ENCODE assay signal across 28 cellular contexts in the genomic region with DNA sequence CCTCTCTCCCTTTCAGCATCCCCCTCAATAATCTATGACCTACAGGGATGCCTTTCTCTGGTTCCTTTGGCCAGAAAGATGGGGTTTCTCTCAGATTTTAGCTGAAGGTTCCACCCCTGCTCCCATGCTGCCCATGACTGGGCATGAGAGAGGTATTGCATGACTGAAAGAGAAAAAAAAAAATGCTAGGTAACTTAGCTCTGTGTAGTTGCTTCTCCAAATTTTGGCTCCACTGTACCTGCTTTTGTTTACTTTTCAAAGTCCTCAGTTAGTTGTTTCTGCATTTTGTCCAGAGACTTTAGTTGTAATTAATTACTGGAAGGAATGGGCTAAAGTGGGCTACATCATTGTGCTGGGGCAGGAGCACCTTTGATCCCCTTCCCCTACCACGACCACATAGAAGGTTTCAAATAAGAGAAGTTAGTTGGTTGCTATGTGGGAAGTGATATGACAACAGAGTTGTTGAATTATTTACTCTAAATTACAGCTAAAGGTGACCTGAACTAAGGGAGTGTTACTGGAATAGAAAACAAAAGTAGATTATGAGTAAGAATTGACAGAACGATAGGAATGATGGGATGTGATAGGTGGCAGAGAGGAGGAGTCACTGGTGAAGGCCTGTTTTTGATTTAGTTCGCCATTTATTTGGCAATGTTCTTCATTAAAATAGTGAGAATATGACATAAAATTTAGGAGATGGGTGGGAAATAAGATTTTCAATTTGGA.
"Had no signal": no experiment of that assay in that cellular context is flagged by ENCODE, and none has a peak within 500 bp of the region (broad histone marks: within the 10 kb centered on the region; RNA-seq: fewer than 3 reads in every experiment).

No MANE protein-coding gene starts in this region.

- H3K36me3 ChIP-seq: colonic mucosa, esophagus muscularis mucosa, esophagus squamous epithelium, gastrocnemius medialis, gastroesophageal sphincter, heart left ventricle had no signal

- FAIRE-seq: colon, endometrium, endothelial cell of umbilical vein, frontal cortex had no signal

- H3K4me1 ChIP-seq: colonic mucosa, esophagus muscularis mucosa, esophagus squamous epithelium, foreskin keratinocyte, gastrocnemius medialis, gastroesophageal sphincter, heart left ventricle had no signal

- H3K27ac Mint-ChIP-seq: dendritic cell treated with granulocyte-macrophage colony-stimulating factor and Interleukin-4, amounts not matched to agents 40 ng/mL and 50 ng/mL, for 4 days; effector memory CD8-positive, alpha-beta T cell; endodermal cell had no signal

- H3K9me3 ChIP-seq: colonic mucosa, esophagus muscularis mucosa, esophagus squamous epithelium, gastrocnemius medialis, gastroesophageal sphincter, heart left ventricle had no signal

- H3K4me3 Mint-ChIP-seq: dendritic cell treated with granulocyte-macrophage colony-stimulating factor and Interleukin-4, amounts not matched to agents 40 ng/mL and 50 ng/mL, for 4 days; effector memory CD8-positive, alpha-beta T cell; endodermal cell had no signal

- DNase-seq: colonic mucosa; cortex of kidney; dermis blood vessel endothelial cell; dorsolateral prefrontal cortex; effector CD4-positive, alpha-beta T cell; effector CD8-positive, alpha-beta T cell; effector memory CD4-positive, alpha-beta T cell; effector memory CD8-positive, alpha-beta T cell; endodermal cell; erythroblast; esophagus squamous epithelium; foreskin fibroblast; foreskin keratinocyte; foreskin melanocyte; gastrocnemius medialis; glutamatergic neuron; head of caudate nucleus; heart left ventricle had no signal

- ATAC-seq: effector memory CD8-positive, alpha-beta T cell; esophagus mucosa; foreskin keratinocyte; gastrocnemius medialis; gastroesophageal sphincter; heart left ventricle had no signal

- H3K4me1 Mint-ChIP-seq: endodermal cell had no signal

- H3K9me3 Mint-ChIP-seq: effector memory CD8-positive, alpha-beta T cell; endodermal cell had no signal

- H3K27me3 Mint-ChIP-seq: dendritic cell treated with granulocyte-macrophage colony-stimulating factor and Interleukin-4, amounts not matched to agents 40 ng/mL and 50 ng/mL, for 4 days had no signal

- H3K4me3 ChIP-seq: colonic mucosa, coronary artery, dorsolateral prefrontal cortex, esophagus muscularis mucosa, esophagus squamous epithelium, gastrocnemius medialis, gastroesophageal sphincter, heart left ventricle had no signal

- H3K27ac ChIP-seq: colonic mucosa, coronary artery, dorsolateral prefrontal cortex, epithelial cell of prostate, esophagus muscularis mucosa, esophagus squamous epithelium, foreskin keratinocyte, gastrocnemius medialis, gastroesophageal sphincter, heart left ventricle had no signal

- H3K27me3 ChIP-seq: colonic mucosa, esophagus muscularis mucosa, foreskin keratinocyte, gastrocnemius medialis, gastroesophageal sphincter, heart left ventricle had no signal
